21 cellular contexts compared by ENCODE assay signal in the genomic region with DNA sequence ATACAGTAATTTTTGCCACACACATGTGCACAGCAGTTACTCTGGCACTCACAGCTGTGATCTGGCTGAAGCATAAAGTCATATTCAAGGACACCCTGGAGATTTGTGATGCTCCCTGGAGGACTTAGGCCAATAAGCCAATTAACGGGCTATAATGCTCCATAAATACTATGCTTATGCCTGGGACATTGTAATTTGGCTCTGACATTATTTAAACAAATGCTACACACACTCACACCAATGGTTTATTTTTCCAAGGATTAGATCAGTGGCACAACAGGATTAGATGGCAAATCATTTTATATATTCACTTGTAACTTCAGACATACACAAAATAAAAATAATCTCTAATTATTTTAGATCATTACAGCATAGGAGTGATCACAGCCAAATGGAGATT.
"Had no signal": no experiment of that assay in that cellular context is flagged by ENCODE, and none has a peak within 500 bp of the region (broad histone marks: within the 10 kb centered on the region; RNA-seq: fewer than 3 reads in every experiment).

No MANE protein-coding gene starts in this region.

- H3K27me3 ChIP-seq: esophagus squamous epithelium, gastrocnemius medialis, pancreas, right atrium auricular region, upper lobe of right lung had no signal

- H3K27ac Mint-ChIP-seq: activated CD4-positive, alpha-beta memory T cell treated with anti-CD3 and anti-CD28 coated beads, Interleukin-2, amount 10 ng/mL, durations not matched to agents 7 days and 5 days; activated CD4-positive, alpha-beta T cell treated with anti-CD3 and anti-CD28 coated beads, Interleukin-2, amount 10 ng/mL, durations not matched to agents 24 days and 14 days; activated naive CD4-positive, alpha-beta T cell treated with anti-CD3 and anti-CD28 coated beads for 36 hours; activated T-cell treated with anti-CD3 and anti-CD28 coated beads, Interleukin-2, amount 50 U/mL, for 72 hours; endodermal cell had no signal

- FAIRE-seq: pancreas had no signal

- H3K4me3 Mint-ChIP-seq: activated CD4-positive, alpha-beta memory T cell treated with anti-CD3 and anti-CD28 coated beads, Interleukin-2, amount 10 ng/mL, durations not matched to agents 7 days and 5 days; activated CD4-positive, alpha-beta T cell treated with anti-CD3 and anti-CD28 coated beads, Interleukin-2, amount 10 ng/mL, durations not matched to agents 24 days and 14 days; activated naive CD4-positive, alpha-beta T cell treated with anti-CD3 and anti-CD28 coated beads for 36 hours; activated T-cell treated with anti-CD3 and anti-CD28 coated beads, Interleukin-2, amount 50 U/mL, for 72 hours; endodermal cell; nephron progenitor cell had no signal

- H3K36me3 ChIP-seq: esophagus squamous epithelium, gastrocnemius medialis, left ventricle myocardium inferior, pancreas, right atrium auricular region, upper lobe of right lung had no signal

- H3K4me1 ChIP-seq: esophagus squamous epithelium, gastrocnemius medialis, pancreas, psoas muscle, upper lobe of right lung had no signal

- ATAC-seq: activated CD4-positive, CD25-positive, alpha-beta regulatory T cell treated with anti-CD3 and anti-CD28 coated beads, Interleukin-2, amount 50 U/mL, for 24 hours; activated T-cell treated with anti-CD3 and anti-CD28 coated beads, Interleukin-2, amount 50 U/mL, for 72 hours; gastrocnemius medialis; pancreas; psoas muscle; stimulated activated naive CD8-positive, alpha-beta T cell treated with anti-CD3 and anti-CD28 coated beads, Interleukin-15, Interleukin-2, amounts not matched to agents 100 U/mL and 50 U/mL, for 24 hours; upper lobe of right lung had no signal

- DNase-seq: activated CD4-positive, alpha-beta memory T cell treated with anti-CD3 and anti-CD28 coated beads, Interleukin-2, amount 10 ng/mL, durations not matched to agents 7 days and 5 days; activated CD4-positive, alpha-beta T cell treated with anti-CD3 and anti-CD28 coated beads, Interleukin-2, amount 10 ng/mL, durations not matched to agents 24 days and 14 days; activated effector memory CD4-positive, alpha-beta T cell treated with Interleukin-2 at 50 U/mL for 16 hours; activated naive CD4-positive, alpha-beta T cell treated with anti-CD3 and anti-CD28 coated beads for 36 hours; activated T-cell treated with anti-CD3 and anti-CD28 coated beads, Interleukin-2, amount 50 U/mL, for 72 hours; amygdala; cortex of kidney; endodermal cell; esophagus squamous epithelium; gastrocnemius medialis; hippocampal formation; left ventricle myocardium inferior; nephron progenitor cell; pancreas; psoas muscle; stimulated activated CD4-positive, alpha-beta T cell treated with anti-CD3 and anti-CD28 coated beads, Interleukin-4, amount 100 ng/mL, for 24 hours; stimulated activated naive CD8-positive, alpha-beta T cell treated with anti-CD3 and anti-CD28 coated beads, Interleukin-15, Interleukin-2, amounts not matched to agents 100 U/mL and 50 U/mL, for 24 hours; T1000; upper lobe of right lung had no signal

- H3K4me1 Mint-ChIP-seq: activated CD4-positive, alpha-beta memory T cell treated with anti-CD3 and anti-CD28 coated beads, Interleukin-2, amount 10 ng/mL, durations not matched to agents 7 days and 5 days; activated CD4-positive, alpha-beta T cell treated with anti-CD3 and anti-CD28 coated beads, Interleukin-2, amount 10 ng/mL, durations not matched to agents 24 days and 14 days had no signal

- H3K27me3 Mint-ChIP-seq: activated CD4-positive, alpha-beta memory T cell treated with anti-CD3 and anti-CD28 coated beads, Interleukin-2, amount 10 ng/mL, durations not matched to agents 7 days and 5 days; activated CD4-positive, alpha-beta T cell treated with anti-CD3 and anti-CD28 coated beads, Interleukin-2, amount 10 ng/mL, durations not matched to agents 24 days and 14 days had no signal

- H3K9me3 ChIP-seq: esophagus squamous epithelium, gastrocnemius medialis, left ventricle myocardium inferior, pancreas, psoas muscle, right atrium auricular region, upper lobe of right lung had no signal

- H3K27ac ChIP-seq: esophagus squamous epithelium, gastrocnemius medialis, left ventricle myocardium inferior, pancreas, psoas muscle, right atrium auricular region, upper lobe of right lung had no signal

- H3K4me3 ChIP-seq: esophagus squamous epithelium, gastrocnemius medialis, left ventricle myocardium inferior, pancreas, psoas muscle, right atrium auricular region, upper lobe of right lung had no signal

- H3K9me3 Mint-ChIP-seq: activated CD4-positive, alpha-beta memory T cell treated with anti-CD3 and anti-CD28 coated beads, Interleukin-2, amount 10 ng/mL, durations not matched to agents 7 days and 5 days; activated naive CD4-positive, alpha-beta T cell treated with anti-CD3 and anti-CD28 coated beads for 36 hours had no signal
